ENCODE assay signal across 17 cellular contexts in genomic region chr10:13674645-13675588, GRCh38.
DNase-seq lines count a peak whose midpoint lies in the region; ATAC-seq and TF ChIP-seq lines count a peak whose summit lies in the region.
"Had no signal": no experiment of that assay in that cellular context is flagged by ENCODE, and none has a peak within 500 bp of the region (broad histone marks: within the 10 kb centered on the region; RNA-seq: fewer than 3 reads in every experiment).

No MANE protein-coding gene starts in this region.

- peaks cover 46% of the 10 kb centered on the region for H3K36me3 Mint-ChIP-seq in endothelial cell (ENCODE audit: low read depth, unreplicated experiment)

- peaks cover 2% of the 10 kb centered on the region for H3K36me3 ChIP-seq in mesendoderm (ENCODE audit: control insufficient read depth, insufficient read depth, low read length)
- H3K36me3 ChIP-seq in spleen, result peaks cover 0 to 70% (median 6%) of the 10 kb centered on the region in 6 donors

- no peak overlapping the region for H2BK15ac ChIP-seq in mesendoderm (replicated peaks; ENCODE audit: low read depth)

- no peak overlapping the region for H4K8ac ChIP-seq in mesendoderm (ENCODE audit: low read depth, low read length)

- H3K18ac ChIP-seq in mesendoderm (ENCODE audit: low read length), result no peak overlapping the region

- no peak overlapping the region for H3K23ac ChIP-seq in mesendoderm (ENCODE audit: low read length)

- H3K4me1 Mint-ChIP-seq in endothelial cell (ENCODE audit: unreplicated experiment), result peaks cover 35% of the 10 kb centered on the region

- no peaks in the 10 kb centered on the region for H3K9me3 ChIP-seq in spleen
- H3K9me3 ChIP-seq: Caco-2 had no signal

- H2AK5ac ChIP-seq in mesendoderm (ENCODE audit: low read length), result no peak overlapping the region

- H3K56ac ChIP-seq in mesendoderm (ENCODE audit: low read length), result no peak overlapping the region

- intact Hi-C loops in Right ventricle myocardium inferior (cut with DNase I) (loop anchor here (5.0 kb wide), 1 partner anchor 32 kb away; no protein-coding TSS in a partner anchor), cardiac septum (cut with DNase I) (no loop called here), spleen (cut with DNase I; ENCODE audit: low total_unique reads) (no loop called here)

- no peak overlapping the region for H4K5ac ChIP-seq in mesendoderm (ENCODE audit: low read length)

- peak; percentile 29 for ATAC-seq in Right ventricle myocardium inferior

- H3K27ac ChIP-seq in mesendoderm (ENCODE audit: low read depth, low read length) (no peak overlapping the region), spleen (no peak overlapping the region)
- H3K27ac ChIP-seq: C4-2B, GM23248 had no signal

- no peak for TF ChIP-seq POLR2A in spleen (IDR thresholded peaks at IDR 0.05)

- no peak overlapping the region for H2BK120ac ChIP-seq in mesendoderm (ENCODE audit: low read depth, low read length)

- no peak overlapping the region for H3K9ac ChIP-seq in mesendoderm (ENCODE audit: low read length)
- H3K9ac ChIP-seq: GM23248 had no signal

- H3K4me3 ChIP-seq in mesendoderm (ENCODE audit: low read length) (no peak overlapping the region), spleen (no peak overlapping the region)
- H3K4me3 ChIP-seq: GM23248 had no signal

- no peak overlapping the region for H3K4ac ChIP-seq in mesendoderm (ENCODE audit: low read depth, low read length)

- no CpG with 5 or more reads among the region's 20 CpGs for WGBS in mesendoderm (ENCODE audit: extremely low coverage, insufficient coverage, low lambda C conversion rate)
- 74 to 79% (median 75%) methylated on average over 18 to 20 of the region's 20 CpGs for WGBS in spleen, 5 donors

- H3K9me3 Mint-ChIP-seq in endothelial cell (ENCODE audit: unreplicated experiment), result no peaks in the 10 kb centered on the region

- H3K27me3 ChIP-seq in mesendoderm (ENCODE audit: insufficient read depth, low read length, poor library complexity) (no peaks in the 10 kb centered on the region), spleen (replicated peaks in 1 of 7) (no peaks in the 10 kb centered on the region)

- in situ Hi-C loops in GM13976 (cut with MboI; ENCODE audit: low sequenced_read_pairs, unreplicated experiment), result no loop called here

- H3K79me1 ChIP-seq in mesendoderm (ENCODE audit: low read length), result peaks cover 1% of the 10 kb centered on the region

- TF ChIP-seq CTCF in endothelial cell (IDR thresholded peaks at IDR 0.05; ENCODE audit: unreplicated experiment) (no peak), spleen (IDR thresholded peaks at IDR 0.05 in 8 of 11, conservative IDR thresholded peaks at IDR 0.05 in 3 of 11) (no peak), GM13976 (IDR thresholded peaks at IDR 0.05; ENCODE audit: borderline replicate concordance, control extremely low read depth, extremely low read depth, insufficient read depth, missing control alignments) (no peak)

- peak overlapping the region; percentile 50 for H3K4me3 Mint-ChIP-seq in endothelial cell (ENCODE audit: unreplicated experiment)

- H3K4me1 ChIP-seq in mesendoderm (ENCODE audit: control insufficient read depth, low read depth, low read length) (peaks cover 6% of the 10 kb centered on the region), spleen (no peaks in the 10 kb centered on the region)

- H2BK5ac ChIP-seq in mesendoderm (ENCODE audit: low read length), result no peak overlapping the region

- H3K79me2 ChIP-seq in mesendoderm (ENCODE audit: control insufficient read depth, insufficient read depth, low read length), result no peaks in the 10 kb centered on the region

- DNase-seq in Right ventricle myocardium inferior (ENCODE audit: missing footprints), result no peak
- no peak for DNase-seq in cardiac septum (ENCODE audit: low spot score)
- DNase-seq in endothelial cell (ENCODE audit: low spot score), result peak; percentile 28
- DNase-seq in mesendoderm, result peak; percentile 70
- peak; percentile 7 for DNase-seq in spleen
- no peak for DNase-seq in AG08395 (ENCODE audit: low spot score)
- no peak for DNase-seq in GM13976 (ENCODE audit: low spot score)
- DNase-seq in nucleus accumbens (lab: John Stamatoyannopoulos, UW), result no peak
- DNase-seq: 8988T, Caco-2, DMS53, GM23248, Kasumi-1, NCI-H1930, NCI-H510A treated with DMSO at 0.1 percent for 48 hours, SIG-M5 had no signal

- peaks cover 2% of the 10 kb centered on the region for H3K27me3 Mint-ChIP-seq in endothelial cell (ENCODE audit: unreplicated experiment)

- H3K4me2 ChIP-seq in mesendoderm (ENCODE audit: low read length), result no peak overlapping the region

- H3K27ac Mint-ChIP-seq in endothelial cell (ENCODE audit: unreplicated experiment), result peak overlapping the region; percentile 76

Comparison
In these comparisons a context has a peak if more than half of its experiments do, and no peak if none do; other contexts are left out.
1. DNase-seq: peak in endothelial cell (single experiment), mesendoderm (single experiment) and spleen (single experiment); none in Right ventricle myocardium inferior (single experiment), cardiac septum (single experiment), AG08395 (single experiment), GM13976 (single experiment) and nucleus accumbens (0 of 56).